Comparison of ENCODE assay signal across 19 cellular contexts in genomic region chr4:145266881-145267280, GRCh38.
DNase-seq lines count a peak whose midpoint lies in the region; ATAC-seq and TF ChIP-seq lines count a peak whose summit lies in the region.
"Had no signal": no experiment of that assay in that cellular context is flagged by ENCODE, and none has a peak within 500 bp of the region (broad histone marks: within the 10 kb centered on the region; RNA-seq: fewer than 3 reads in every experiment).

No MANE protein-coding gene starts in this region.

- no peak overlapping the region for H3K4me2 ChIP-seq in OCI-LY1 (ENCODE audit: low read length)
- H3K4me2 ChIP-seq: BLaER1, GM23338 had no signal

- H2AFZ ChIP-seq in OCI-LY1 (ENCODE audit: low read length), result 0 out of 2 replicates have a peak overlapping the region, but pooled peaks have one; percentile 17
- H2AFZ ChIP-seq: GM23338 had no signal

- DNase-seq in SK-MEL-5 (ENCODE audit: low read depth, low spot score), result peak; percentile 2
- DNase-seq in psoas muscle, result no peak
- DNase-seq in DMS53 (lab: John Stamatoyannopoulos, UW), result no peak
- no peak for DNase-seq in prostate gland (ENCODE audit: low spot score)
- DNase-seq: Caco-2; CD4-positive, CD25-positive, alpha-beta regulatory T cell; CD8-positive, alpha-beta T cell; DMS153; DMS79; EL; GDM1; H9 had no signal

- in situ Hi-C loops in SK-MEL-5 (cut with HindIII; ENCODE audit: low pct_unique_long_range_greater_than_20kb, low sequenced_read_pairs), result no loop called here

- H3K4me1 ChIP-seq in OCI-LY1 (ENCODE audit: insufficient read depth, low read length, severe bottlenecking) (no peaks in the 10 kb centered on the region), psoas muscle (no peaks in the 10 kb centered on the region), prostate gland (replicated peaks) (no peaks in the 10 kb centered on the region)
- H3K4me1 ChIP-seq: BLaER1, Caco-2 had no signal

- H3K27ac ChIP-seq in OCI-LY1 (ENCODE audit: low read depth, low read length, poor library complexity, severe bottlenecking) (no peak overlapping the region), psoas muscle (peak overlapping the region; percentile 32), prostate gland (no peak overlapping the region)
- H3K27ac ChIP-seq: BLaER1, C4-2B had no signal

- WGBS in psoas muscle, 3 donors, result 4 to 6% (median 5%) methylated on average over 2 of the region's 2 CpGs
- 29% methylated on average over 2 of the region's 2 CpGs for WGBS in prostate gland

- TF ChIP-seq POLR2A in prostate gland (IDR thresholded peaks at IDR 0.05), result no peak

- H3K9ac ChIP-seq in OCI-LY1 (ENCODE audit: low read length), result no peak overlapping the region
- H3K9ac ChIP-seq: BLaER1 had no signal

- H3K4me3 ChIP-seq in OCI-LY1 (ENCODE audit: low read depth, low read length, poor library complexity, severe bottlenecking), result no peak overlapping the region
- H3K4me3 ChIP-seq in psoas muscle, result no peak overlapping the region
- no peak overlapping the region for H3K4me3 ChIP-seq in prostate gland
- H3K4me3 ChIP-seq: BLaER1, GM12878, GM23338 had no signal

- H3K27me3 ChIP-seq in OCI-LY1 (ENCODE audit: insufficient read depth, low read length) (no peaks in the 10 kb centered on the region), psoas muscle (ENCODE audit: insufficient read depth in 3 of 3, low read length in 2 of 3) (no peaks in the 10 kb centered on the region), prostate gland (replicated peaks; ENCODE audit: insufficient read depth) (no peaks in the 10 kb centered on the region)
- H3K27me3 ChIP-seq: BLaER1 had no signal

- H3F3A ChIP-seq in OCI-LY1 (ENCODE audit: insufficient read depth, low read length), result no peaks in the 10 kb centered on the region

- ATAC-seq in psoas muscle (peak in 3 of 4 donors; percentile 53 to 75 (median 71)), GM19455 (IDR thresholded peaks at IDR 0.05; ENCODE audit: unreplicated experiment) (no peak)
- ATAC-seq: CD8-positive, alpha-beta T cell; GM12878; GM23338; HCT116 had no signal

- H3K9me3 ChIP-seq in OCI-LY1 (ENCODE audit: low read length), result no peaks in the 10 kb centered on the region
- no peaks in the 10 kb centered on the region for H3K9me3 ChIP-seq in psoas muscle
- no peaks in the 10 kb centered on the region for H3K9me3 ChIP-seq in prostate gland
- H3K9me3 ChIP-seq: BLaER1, Caco-2 had no signal

- no peaks in the 10 kb centered on the region for H3K9me2 ChIP-seq in OCI-LY1 (ENCODE audit: low read depth, low read length)

- intact Hi-C loops in psoas muscle (cut with DNase I), result no loop called here
- intact Hi-C loops in prostate gland (cut with DNase I), result no loop called here

- no peaks in the 10 kb centered on the region for H3K79me2 ChIP-seq in OCI-LY1 (ENCODE audit: insufficient read depth, low read length)

- H3K36me3 ChIP-seq in OCI-LY1 (ENCODE audit: insufficient read depth, low read length) (no peaks in the 10 kb centered on the region), psoas muscle (ENCODE audit: insufficient read depth in 1 of 2, low read depth in 1 of 2) (no peaks in the 10 kb centered on the region), prostate gland (no peaks in the 10 kb centered on the region)
- H3K36me3 ChIP-seq: BLaER1 had no signal

- no peak for TF ChIP-seq CTCF in OCI-LY1 (IDR thresholded peaks at IDR 0.05; ENCODE audit: low read length)
- no peak for TF ChIP-seq CTCF in psoas muscle (IDR thresholded peaks at IDR 0.05)
- TF ChIP-seq CTCF in prostate gland (IDR thresholded peaks at IDR 0.05), result no peak

- H4K20me1 ChIP-seq in OCI-LY1 (ENCODE audit: insufficient read depth, low read length), result no peaks in the 10 kb centered on the region
- H4K20me1 ChIP-seq: BLaER1 had no signal
